1 cellular context compared by ENCODE assay signal in genomic region chr20:3204124-3204794, GRCh38.
TF ChIP-seq lines count a peak whose summit lies in the region.

Gene DDRGK1 (minus strand): TSS chr20:3204682. CDS start chr20:3204627, 55 bp downstream.

TF ChIP-seq in HepG2, 621 proteins besides CTCF, POLR2A, EP300 and RAD21 (continued from another document and continues in another):
- TF ChIP-seq DMTF1 (CRISPR knock-in tag; IDR thresholded peaks at IDR 0.05) (peak; percentile 91; the same call in 1 of the 2 replicates), IKZF4 (CRISPR knock-in tag; IDR thresholded peaks at IDR 0.05; ENCODE audit: borderline replicate concordance, low read depth, not compliant biosample characterization) (peak; percentile 98), MAX (IDR thresholded peaks at IDR 0.05) (peak; percentile 62; the same call in 1 of the 2 replicates), PRPF4 (IDR thresholded peaks at IDR 0.05; ENCODE audit: low read depth, low read length, poor library complexity, severe bottlenecking) (no peak), KAT7 (CRISPR knock-in tag; IDR thresholded peaks at IDR 0.05; ENCODE audit: borderline replicate concordance) (peak; percentile 94), AHDC1 (CRISPR knock-in tag; IDR thresholded peaks at IDR 0.05; ENCODE audit: borderline replicate concordance) (peak; percentile 44), E2F1 (CRISPR knock-in tag; IDR thresholded peaks at IDR 0.05) (peak; percentile 75), ZNF563 (CRISPR knock-in tag; IDR thresholded peaks at IDR 0.05) (0 out of 2 replicates have a peak, but pooled peaks have one; percentile 64), ZNF761 (CRISPR knock-in tag; conservative IDR thresholded peaks at IDR 0.05) (peak; percentile 97), MAZ (IDR thresholded peaks at IDR 0.05; ENCODE audit: borderline replicate concordance, low read depth, low read length) (peak; percentile 23; the same call in 1 of the 2 replicates), MAZ (CRISPR knock-in tag; IDR thresholded peaks at IDR 0.05; ENCODE audit: low read depth) (peak; percentile 85), CENPX (CRISPR knock-in tag; IDR thresholded peaks at IDR 0.05) (no peak), ZNF878 (CRISPR knock-in tag; IDR thresholded peaks at IDR 0.05) (peak; percentile 33; the same call in 1 of the 2 replicates), ZNF546 (CRISPR knock-in tag; conservative IDR thresholded peaks at IDR 0.05) (peak; percentile 84), AGO2 (optimal IDR thresholded peaks at IDR 0.05; ENCODE audit: low read depth, low read length) (peak; percentile 97), FOXA1 (IDR thresholded peaks at IDR 0.05) (no peak), FOXA1 (CRISPR knock-in tag; IDR thresholded peaks at IDR 0.05) (peak; percentile 57; the same call in 1 of the 2 replicates), FOXJ3 (CRISPR knock-in tag; IDR thresholded peaks at IDR 0.05; ENCODE audit: borderline replicate concordance) (peak; percentile 44; the same call in 1 of the 2 replicates), CSRNP2 (CRISPR knock-in tag; conservative IDR thresholded peaks at IDR 0.05; ENCODE audit: low read depth) (no peak), MIER3 (CRISPR knock-in tag; IDR thresholded peaks at IDR 0.05; ENCODE audit: borderline replicate concordance) (no peak), ZNF703 (CRISPR knock-in tag; IDR thresholded peaks at IDR 0.05; ENCODE audit: borderline replicate concordance) (peak; percentile 35; the same call in 1 of the 2 replicates), LCORL (IDR thresholded peaks at IDR 0.05) (no peak), LCORL (CRISPR knock-in tag; IDR thresholded peaks at IDR 0.05) (peak; percentile 92), ZNF317 (CRISPR knock-in tag; IDR thresholded peaks at IDR 0.05) (peak; percentile 72), ZBED4 (CRISPR knock-in tag; IDR thresholded peaks at IDR 0.05; ENCODE audit: borderline replicate concordance) (peak; percentile 81), ZSCAN20 (CRISPR knock-in tag; IDR thresholded peaks at IDR 0.05; ENCODE audit: borderline replicate concordance) (peak; percentile 88; the same call in 1 of the 2 replicates), SMYD3 (CRISPR knock-in tag; IDR thresholded peaks at IDR 0.05) (no peak; the same call in 1 of the 2 replicates), ZNF547 (CRISPR knock-in tag; IDR thresholded peaks at IDR 0.05) (peak; percentile 95), MED8 (CRISPR knock-in tag; IDR thresholded peaks at IDR 0.05; ENCODE audit: insufficient replicate concordance) (peak; percentile 40), ONECUT2 (CRISPR knock-in tag; IDR thresholded peaks at IDR 0.05) (peak; percentile 61; the same call in 1 of the 2 replicates), REPIN1 (CRISPR knock-in tag; IDR thresholded peaks at IDR 0.05; ENCODE audit: borderline replicate concordance, low read depth) (peak; percentile 70; the same call in 1 of the 2 replicates), ZNF232 (CRISPR knock-in tag; IDR thresholded peaks at IDR 0.05; ENCODE audit: borderline replicate concordance) (peak; percentile 96), MTERF4 (CRISPR knock-in tag; IDR thresholded peaks at IDR 0.05) (peak; percentile 28; the same call in 1 of the 2 replicates), NRL (CRISPR knock-in tag; IDR thresholded peaks at IDR 0.05; ENCODE audit: borderline replicate concordance) (peak; percentile 65), HBP1 (CRISPR knock-in tag; IDR thresholded peaks at IDR 0.05; ENCODE audit: low read depth) (peak; percentile 73; the same call in 1 of the 2 replicates), ZNF136 (CRISPR knock-in tag; IDR thresholded peaks at IDR 0.05; ENCODE audit: low read depth) (peak; percentile 95), SRF (IDR thresholded peaks at IDR 0.05; ENCODE audit: low read depth, low read length) (no peak)
